Comparison of ENCODE assay signal across 29 cellular contexts in the genomic region with DNA sequence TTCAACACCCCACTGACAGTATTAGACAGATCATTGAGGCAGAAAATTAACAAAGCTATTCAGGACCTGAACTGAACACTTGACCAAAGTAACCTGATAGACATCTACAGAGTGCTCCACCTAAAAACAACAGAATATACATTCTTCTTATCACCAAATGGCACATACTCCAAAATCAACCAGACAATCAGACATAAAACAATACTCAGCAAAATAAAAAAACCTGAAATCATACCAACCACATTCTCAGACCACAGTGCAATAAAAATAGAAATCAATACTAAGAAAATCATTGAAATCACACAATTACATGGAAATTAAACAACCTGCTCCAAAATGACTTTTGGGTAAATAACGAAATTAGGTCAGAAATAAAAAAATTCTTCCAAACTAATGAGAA. TPM values are rescaled to one million over a fixed set of nuclear protein-coding genes. Genes with fewer than 3 reads are reported as not detected.
"Had no signal": no experiment of that assay in that cellular context is flagged by ENCODE, and none has a peak within 500 bp of the region (broad histone marks: within the 10 kb centered on the region; RNA-seq: fewer than 3 reads in every experiment).

No MANE protein-coding gene starts in this region.

- H3K4me1 ChIP-seq: neural progenitor cell, parathyroid adenoma, psoas muscle, sigmoid colon, suprapubic skin, testis, tibial artery, transverse colon, upper lobe of right lung, uterus had no signal

- FAIRE-seq: small intestine had no signal

- DNase-seq: natural killer cell; occipital lobe; ovary; posterior cingulate gyrus; psoas muscle; right cardiac atrium; right lobe of liver; sigmoid colon; small intestine; stimulated activated CD4-positive, alpha-beta T cell treated with anti-CD3 and anti-CD28 coated beads, Interleukin-15, amount 100 ng/mL, for 24 hours; stimulated activated CD4-positive, alpha-beta T cell treated with anti-CD3 and anti-CD28 coated beads, Interleukin-2, amount 100 ng/mL, for 24 hours; stimulated activated CD4-positive, alpha-beta T cell treated with anti-CD3 and anti-CD28 coated beads, Interleukin-2, amount 100 ng/mL, for 48 hours; stimulated activated CD4-positive, alpha-beta T cell treated with anti-CD3 and anti-CD28 coated beads, Interleukin-4, amount 100 ng/mL, for 24 hours; stimulated activated naive B cell treated with anti-CD40 and anti-IgM and Interleukin-4, amounts not matched to agents 10 μg/mL and 1 μg/mL and 100 μg/mL, for 72 hours; stimulated activated naive CD8-positive, alpha-beta T cell treated with anti-CD3 and anti-CD28 coated beads, Interleukin-15, amount 100 ng/mL, for 72 hours; stimulated activated naive CD8-positive, alpha-beta T cell treated with anti-CD3 and anti-CD28 coated beads, Interleukin-15, Interleukin-2, amounts not matched to agents 100 U/mL and 50 U/mL, for 24 hours; substantia nigra; testis; tibial artery; transverse colon; upper lobe of right lung; uterus had no signal

- H3K9ac ChIP-seq: neural progenitor cell, parathyroid adenoma had no signal

- H3K4me2 ChIP-seq: neural progenitor cell had no signal

- H3K4me3 ChIP-seq: neural progenitor cell, ovary, psoas muscle, right lobe of liver, sigmoid colon, suprapubic skin, testis, tibial artery, transverse colon, upper lobe of right lung, uterus had no signal

- H2AFZ ChIP-seq: neural progenitor cell, parathyroid adenoma had no signal

- ATAC-seq: natural killer cell; psoas muscle; right cardiac atrium; right lobe of liver; stimulated activated effector memory CD8-positive, alpha-beta T cell treated with anti-CD3 and anti-CD28 coated beads, Interleukin-12 subunit alpha, Interleukin-12 subunit beta, amount 100 ng/mL, for 72 hours; stimulated activated naive B cell treated with anti-CD40 and anti-IgM and Interleukin-4, amounts not matched to agents 10 μg/mL and 1 μg/mL and 100 μg/mL, for 72 hours; stimulated activated naive CD8-positive, alpha-beta T cell treated with anti-CD3 and anti-CD28 coated beads, Interleukin-15, amount 100 ng/mL, for 72 hours; stimulated activated naive CD8-positive, alpha-beta T cell treated with anti-CD3 and anti-CD28 coated beads, Interleukin-15, Interleukin-2, amounts not matched to agents 100 U/mL and 50 U/mL, for 24 hours; upper lobe of right lung had no signal

- H3K27me3 ChIP-seq: neural progenitor cell, ovary, right lobe of liver, sigmoid colon, suprapubic skin, testis, tibial artery, transverse colon, upper lobe of right lung, uterus had no signal

- H3K79me2 ChIP-seq: parathyroid adenoma had no signal

- H3K36me3 ChIP-seq: neural progenitor cell, ovary, right lobe of liver, suprapubic skin, transverse colon, upper lobe of right lung, uterus had no signal

- H3K27ac ChIP-seq: neural progenitor cell, ovary, parathyroid adenoma, psoas muscle, right lobe of liver, sigmoid colon, suprapubic skin, testis, tibial artery, transverse colon, upper lobe of right lung, uterus had no signal

- H3K9me3 ChIP-seq: ovary, psoas muscle, right lobe of liver, sigmoid colon, suprapubic skin, testis, tibial artery, upper lobe of right lung, uterus had no signal

RNA-seq across cellular contexts. Expression of gene PFN4, which starts 15.8 kb away (rescaled TPM):
- total RNA-seq: natural killer cell, osteoblast, skeletal muscle tissue had no signal
- polyA plus RNA-seq: neural cell had no signal
